28 cellular contexts compared by ENCODE assay signal in the genomic region with DNA sequence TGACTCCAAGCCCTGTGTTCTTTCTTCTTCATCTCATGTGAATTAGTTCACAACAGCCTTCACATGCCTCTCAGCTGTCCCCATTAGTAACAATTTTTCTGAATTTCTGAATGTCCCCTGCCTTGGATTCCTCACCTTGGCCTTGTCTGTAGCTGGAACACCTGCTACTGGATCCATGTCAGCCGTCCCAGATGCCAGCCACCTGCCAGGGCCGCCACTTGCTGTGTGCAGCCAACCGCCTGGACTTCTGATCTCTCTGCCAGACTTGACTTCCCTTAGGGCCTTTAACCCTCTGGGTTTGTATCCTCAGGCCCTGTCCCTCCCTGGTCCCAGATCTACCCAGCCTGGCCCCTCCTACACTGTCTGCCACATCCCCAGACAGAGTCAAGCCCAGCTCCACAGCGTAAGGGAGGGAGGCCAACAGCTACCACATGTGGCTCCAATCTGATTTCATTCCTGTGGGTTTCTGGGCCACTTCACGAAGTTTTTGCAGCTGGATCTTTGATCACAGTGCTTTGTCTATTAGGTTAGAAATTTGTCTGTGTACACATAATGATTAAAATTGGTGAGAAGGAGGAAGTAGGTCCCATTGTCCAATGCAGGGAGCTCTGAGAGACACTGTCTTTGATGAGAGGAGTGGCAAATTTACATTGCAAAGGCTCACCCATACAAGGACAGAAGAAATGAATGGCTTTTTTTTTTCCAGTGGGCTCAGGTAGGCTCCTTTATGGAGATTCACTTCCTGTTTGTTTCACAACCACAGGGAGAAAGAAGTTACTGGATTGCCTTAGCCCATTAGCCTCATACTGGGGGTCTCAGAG. TPM values are rescaled to one million over a fixed set of nuclear protein-coding genes. Genes with fewer than 3 reads are reported as not detected.
A peak's percentile ranks its signal among the peaks of the same experiment; 100 is the strongest.
DNase-seq lines count a peak whose midpoint lies in the region; TF ChIP-seq lines count a peak whose summit lies in the region.
"Had no signal": no experiment of that assay in that cellular context is flagged by ENCODE, and none has a peak within 500 bp of the region (broad histone marks: within the 10 kb centered on the region; RNA-seq: fewer than 3 reads in every experiment).

No MANE protein-coding gene starts in this region.

- no peak for TF ChIP-seq CTCF in SK-N-SH (IDR thresholded peaks at IDR 0.05)
- no peak for TF ChIP-seq CTCF in uterus (IDR thresholded peaks at IDR 0.05)

- no peak overlapping the region for H3K4me3 ChIP-seq in adipocyte (ENCODE audit: low read length)
- no peak overlapping the region for H3K4me3 ChIP-seq in iPS DF 6.9 (ENCODE audit: low read length)
- no peak overlapping the region for H3K4me3 ChIP-seq in SK-N-SH (ENCODE audit: low read depth in 2 of 2, low read length in 1 of 2)
- no peak overlapping the region for H3K4me3 ChIP-seq in uterus
- H3K4me3 ChIP-seq: lower lobe of right lung, right atrium auricular region had no signal

- POLR2A ChIA-PET in SK-N-SH (lab: Yijun Ruan, JAX): no interaction called here

- H3K4me2 ChIP-seq in SK-N-SH: no peak overlapping the region

- no peaks in the 10 kb centered on the region for H4K20me1 ChIP-seq in SK-N-SH (ENCODE audit: insufficient read depth)

- peak; percentile 82 for DNase-seq in AG08395 (ENCODE audit: low spot score)
- peak; percentile 48 for DNase-seq in G401 (ENCODE audit: low spot score)
- peak; percentile 73 for DNase-seq in adipocyte (ENCODE audit: low read depth)
- DNase-seq in iPS DF 6.9 (ENCODE audit: low read depth, low spot score): no peak
- no peak for DNase-seq in SK-N-SH
- no peak for DNase-seq in posterior vena cava (ENCODE audit: low spot score)
- DNase-seq in kidney tubule cell (ENCODE audit: low spot score): no peak
- DNase-seq in uterus: no peak
- DNase-seq: ACHN; activated CD4-positive, CD25-positive, alpha-beta regulatory T cell treated with anti-CD3 and anti-CD28 coated beads, Interleukin-2, amount 50 U/mL, for 72 hours; activated CD8-positive, alpha-beta T cell treated with anti-CD3 and anti-CD28 coated beads, Interleukin-2, amount 10 ng/mL, durations not matched to agents 7 days and 5 days; activated T-cell treated with anti-CD3 and anti-CD28 coated beads, Interleukin-2, amount 50 U/mL, for 1 hour; CD4-positive, CD25-positive, alpha-beta regulatory T cell; DND-41; effector CD8-positive, alpha-beta T cell; HFFc6; IMR-90; lower lobe of right lung; NCI-H1417; stimulated activated CD4-positive, alpha-beta T cell treated with anti-CD3 and anti-CD28 coated beads, Interleukin-12 subunit alpha, Interleukin-12 subunit beta, amount 100 ng/mL, for 4 hours had no signal

- CTCF ChIA-PET in SK-N-SH (lab: Yijun Ruan, JAX): interaction anchor here (1.0 to 23.5 kb wide), 5 partner anchors 10 to 52 kb away, joined by 3 to 344 read pairs (median 6); no protein-coding TSS in a partner anchor

- no peak overlapping the region for H2AFZ ChIP-seq in SK-N-SH (ENCODE audit: low read depth)

- H3K9me3 ChIP-seq in adipocyte (ENCODE audit: control insufficient read depth, low read length): no peaks in the 10 kb centered on the region
- no peaks in the 10 kb centered on the region for H3K9me3 ChIP-seq in iPS DF 6.9 (ENCODE audit: control insufficient read depth, insufficient read depth, low read length)
- no peaks in the 10 kb centered on the region for H3K9me3 ChIP-seq in SK-N-SH
- H3K9me3 ChIP-seq in uterus: no peaks in the 10 kb centered on the region
- H3K9me3 ChIP-seq: lower lobe of right lung, neutrophil, right atrium auricular region had no signal

- in situ Hi-C loops in G401 (cut with HindIII; ENCODE audit: low sequenced_read_pairs): no loop called here

- TF ChIP-seq POLR2A in uterus (IDR thresholded peaks at IDR 0.05): no peak

- H3K9ac ChIP-seq in adipocyte (ENCODE audit: low read length) (no peak overlapping the region), SK-N-SH (no peak overlapping the region)

- no peak for TF ChIP-seq RAD21 in SK-N-SH (IDR thresholded peaks at IDR 0.05; ENCODE audit: low read length)

- no peaks in the 10 kb centered on the region for H3K79me2 ChIP-seq in SK-N-SH (ENCODE audit: insufficient read depth)

- H3K27me3 ChIP-seq in adipocyte (replicated peaks; ENCODE audit: control insufficient read depth, insufficient read depth, low read length) (no peaks in the 10 kb centered on the region), iPS DF 6.9 (ENCODE audit: control insufficient read depth, insufficient read depth, low read length) (no peaks in the 10 kb centered on the region), SK-N-SH (ENCODE audit: insufficient read depth) (no peaks in the 10 kb centered on the region), uterus (no peaks in the 10 kb centered on the region)
- H3K27me3 ChIP-seq: right atrium auricular region had no signal

- H3F3A ChIP-seq in SK-N-SH (replicated peaks; ENCODE audit: insufficient read depth): no peaks in the 10 kb centered on the region

- H3K27ac ChIP-seq in iPS DF 6.9 (ENCODE audit: low read length): peak overlapping the region; percentile 42
- no peak overlapping the region for H3K27ac ChIP-seq in SK-N-SH (ENCODE audit: low read depth in 2 of 2, low read length in 1 of 2)
- H3K27ac ChIP-seq in uterus: no peak overlapping the region
- H3K27ac ChIP-seq: lower lobe of right lung, neutrophil, right atrium auricular region had no signal

- H3K36me3 ChIP-seq in adipocyte (ENCODE audit: control insufficient read depth, insufficient read depth, low read length, severe bottlenecking) (no peaks in the 10 kb centered on the region), iPS DF 6.9 (ENCODE audit: control insufficient read depth, insufficient read depth, low read length) (no peaks in the 10 kb centered on the region), SK-N-SH (replicated peaks in 1 of 2; ENCODE audit: control insufficient read depth in 1 of 2, insufficient read depth in 2 of 2, low read length in 1 of 2) (no peaks in the 10 kb centered on the region), uterus (no peaks in the 10 kb centered on the region)
- H3K36me3 ChIP-seq: lower lobe of right lung, neutrophil, right atrium auricular region had no signal

- no CpG with 5 or more reads among the region's 5 CpGs for WGBS in iPS DF 6.9 (ENCODE audit: insufficient coverage, insufficient read length)
- WGBS in SK-N-SH (ENCODE audit: low lambda C conversion rate): 88% methylated on average over 5 of the region's 5 CpGs

- H3K9me2 ChIP-seq in SK-N-SH: no peaks in the 10 kb centered on the region

- H3K4me1 ChIP-seq in adipocyte (ENCODE audit: control insufficient read depth, insufficient read depth, low read length): no peaks in the 10 kb centered on the region
- peaks cover 5% of the 10 kb centered on the region; the same call in 1 of the 2 replicates for H3K4me1 ChIP-seq in iPS DF 6.9 (ENCODE audit: control insufficient read depth, insufficient read depth, low read length)
- H3K4me1 ChIP-seq in SK-N-SH (ENCODE audit: control insufficient read depth in 1 of 2, insufficient read depth in 2 of 2, low read depth in 1 of 2, low read length in 1 of 2): peaks cover 0 to 9% of the 10 kb centered on the region in 2 experiments; a peak in 1 of 4 replicates
- no peaks in the 10 kb centered on the region for H3K4me1 ChIP-seq in uterus
- H3K4me1 ChIP-seq: lower lobe of right lung, right atrium auricular region had no signal

- intact Hi-C loops in posterior vena cava (cut with DNase I) (no loop called here), uterus (cut with DNase I; ENCODE audit: low total_unique reads) (no loop called here)

- TF ChIP-seq EP300 in SK-N-SH (IDR thresholded peaks at IDR 0.05; ENCODE audit: borderline replicate concordance in 1 of 2, low read depth in 1 of 2, low read length in 1 of 2): no peak

TF ChIP-seq in SK-N-SH, 30 proteins besides CTCF, POLR2A, EP300 and RAD21 (continues in another document):
- TF ChIP-seq, protein P1, sequence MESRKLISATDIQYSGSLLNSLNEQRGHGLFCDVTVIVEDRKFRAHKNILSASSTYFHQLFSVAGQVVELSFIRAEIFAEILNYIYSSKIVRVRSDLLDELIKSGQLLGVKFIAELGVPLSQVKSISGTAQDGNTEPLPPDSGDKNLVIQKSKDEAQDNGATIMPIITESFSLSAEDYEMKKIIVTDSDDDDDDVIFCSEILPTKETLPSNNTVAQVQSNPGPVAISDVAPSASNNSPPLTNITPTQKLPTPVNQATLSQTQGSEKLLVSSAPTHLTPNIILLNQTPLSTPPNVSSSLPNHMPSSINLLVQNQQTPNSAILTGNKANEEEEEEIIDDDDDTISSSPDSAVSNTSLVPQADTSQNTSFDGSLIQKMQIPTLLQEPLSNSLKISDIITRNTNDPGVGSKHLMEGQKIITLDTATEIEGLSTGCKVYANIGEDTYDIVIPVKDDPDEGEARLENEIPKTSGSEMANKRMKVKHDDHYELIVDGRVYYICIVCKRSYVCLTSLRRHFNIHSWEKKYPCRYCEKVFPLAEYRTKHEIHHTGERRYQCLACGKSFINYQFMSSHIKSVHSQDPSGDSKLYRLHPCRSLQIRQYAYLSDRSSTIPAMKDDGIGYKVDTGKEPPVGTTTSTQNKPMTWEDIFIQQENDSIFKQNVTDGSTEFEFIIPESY (IDR thresholded peaks at IDR 0.05; ENCODE audit: borderline replicate concordance, low read depth): no peak
- TF ChIP-seq FOSL2 (IDR thresholded peaks at IDR 0.05; ENCODE audit: borderline replicate concordance, low read depth) (no peak), SMC3 (IDR thresholded peaks at IDR 0.05; ENCODE audit: low read depth, low read length) (no peak)

RNA-seq across cellular contexts. Expression of a gene that starts 15.3 kb away (rescaled TPM):
- total RNA-seq in G401 (2014; rRNA removed; shearing (Covaris generic)): 58.8 and 82.5 TPM in 2 replicates
- 8.1 and 8.3 TPM in 2 replicates for polyA plus RNA-seq in SK-N-SH (2012; rRNA removed)
- 3.6 and 5.5 TPM in 2 replicates for polyA plus RNA-seq in SK-N-SH (2012; cell fraction: cytosol; rRNA removed)
- polyA plus RNA-seq in SK-N-SH (2012; cell fraction: nucleus; rRNA removed): 10.2 and 13.4 TPM in 2 replicates
- total RNA-seq in posterior vena cava (10 to 100 TPM; 11.4 to 15.5 TPM), uterus (10 to 100 TPM in 3 of 4 donors, 1 to 10 TPM in 1; 2.0 to 20.9 (median 13.3) TPM)

RNA-seq across cellular contexts. Expression of a gene that starts 45.1 kb away (rescaled TPM):
- total RNA-seq in G401 (2014; rRNA removed; shearing (Covaris generic)): 0.31 TPM in 1 of 2 replicates, not detected in the other
- not detected in 2 replicates for polyA plus RNA-seq in SK-N-SH (2012; rRNA removed)
- polyA plus RNA-seq in SK-N-SH (2012; cell fraction: cytosol; rRNA removed): not detected in 2 replicates
- not detected in 2 replicates for polyA plus RNA-seq in SK-N-SH (2012; cell fraction: nucleus; rRNA removed)
- 1 to 10 TPM; 3.5 to 5.1 TPM for total RNA-seq in posterior vena cava
- total RNA-seq in uterus: 1 to 10 TPM in 3 of 4 donors, not detected in 1; 2.1 to 6.5 (median 6.2) TPM
- total RNA-seq: activated CD8-positive, alpha-beta T cell treated with anti-CD3 and anti-CD28 coated beads, Interleukin-2, amount 10 ng/mL, durations not matched to agents 7 days and 5 days; CD4-positive, CD25-positive, alpha-beta regulatory T cell; cerebellum; fibroblast of lung; HFFc6; IMR-90; M059J had no signal
- polyA plus RNA-seq: CD4-positive, CD25-positive, alpha-beta regulatory T cell; fibroblast of lung; IMR-90 had no signal

RNA-seq across cellular contexts. Expression of a gene that starts 50.2 kb away (rescaled TPM):
- not detected in 2 replicates for total RNA-seq in G401 (2014; rRNA removed; shearing (Covaris generic))
- polyA plus RNA-seq in SK-N-SH (2012; rRNA removed): not detected in 2 replicates
- polyA plus RNA-seq in SK-N-SH (2012; cell fraction: cytosol; rRNA removed): not detected in 2 replicates
- polyA plus RNA-seq in SK-N-SH (2012; cell fraction: nucleus; rRNA removed): not detected in 2 replicates
- total RNA-seq in posterior vena cava: not detected
- not detected for total RNA-seq in uterus
- total RNA-seq: activated CD8-positive, alpha-beta T cell treated with anti-CD3 and anti-CD28 coated beads, Interleukin-2, amount 10 ng/mL, durations not matched to agents 7 days and 5 days; CD4-positive, CD25-positive, alpha-beta regulatory T cell; cerebellum; fibroblast of lung; HFFc6; IMR-90; lower lobe of right lung; M059J; mucosa of gallbladder; right atrium auricular region; subcutaneous adipose tissue; urinary bladder had no signal
- polyA plus RNA-seq: CD4-positive, CD25-positive, alpha-beta regulatory T cell; fibroblast of lung; IMR-90; urinary bladder had no signal

RNA-seq across cellular contexts. Expression of a gene that starts 59.1 kb away (rescaled TPM):
- total RNA-seq in G401 (2014; rRNA removed; shearing (Covaris generic)): 2.1 and 2.2 TPM in 2 replicates
- polyA plus RNA-seq in SK-N-SH (2012; rRNA removed): 12.5 and 14.1 TPM in 2 replicates
- polyA plus RNA-seq in SK-N-SH (2012; cell fraction: cytosol; rRNA removed): 3.9 and 6.1 TPM in 2 replicates
- polyA plus RNA-seq in SK-N-SH (2012; cell fraction: nucleus; rRNA removed): 77.4 and 80.4 TPM in 2 replicates
- total RNA-seq in posterior vena cava (10 to 100 TPM in 1 of 2 donors, 1 to 10 TPM in 1; 8.5 to 10.2 TPM), uterus (10 to 100 TPM in 3 of 4 donors, 1 to 10 TPM in 1; 5.6 to 21.2 (median 15.8) TPM)
- total RNA-seq: activated CD8-positive, alpha-beta T cell treated with anti-CD3 and anti-CD28 coated beads, Interleukin-2, amount 10 ng/mL, durations not matched to agents 7 days and 5 days; CD4-positive, CD25-positive, alpha-beta regulatory T cell had no signal
- polyA plus RNA-seq: CD4-positive, CD25-positive, alpha-beta regulatory T cell had no signal

Comparison
In these comparisons a context has a peak if more than half of its experiments do, and no peak if none do; other contexts are left out.
1. DNase-seq: peak in AG08395 (single experiment), G401 (single experiment) and adipocyte (single experiment); none in iPS DF 6.9 (single experiment), SK-N-SH (single experiment), posterior vena cava (single experiment), kidney tubule cell (single experiment) and uterus (0 of 2).